Comparison of ENCODE assay signal across 1 cellular context in the genomic region with DNA sequence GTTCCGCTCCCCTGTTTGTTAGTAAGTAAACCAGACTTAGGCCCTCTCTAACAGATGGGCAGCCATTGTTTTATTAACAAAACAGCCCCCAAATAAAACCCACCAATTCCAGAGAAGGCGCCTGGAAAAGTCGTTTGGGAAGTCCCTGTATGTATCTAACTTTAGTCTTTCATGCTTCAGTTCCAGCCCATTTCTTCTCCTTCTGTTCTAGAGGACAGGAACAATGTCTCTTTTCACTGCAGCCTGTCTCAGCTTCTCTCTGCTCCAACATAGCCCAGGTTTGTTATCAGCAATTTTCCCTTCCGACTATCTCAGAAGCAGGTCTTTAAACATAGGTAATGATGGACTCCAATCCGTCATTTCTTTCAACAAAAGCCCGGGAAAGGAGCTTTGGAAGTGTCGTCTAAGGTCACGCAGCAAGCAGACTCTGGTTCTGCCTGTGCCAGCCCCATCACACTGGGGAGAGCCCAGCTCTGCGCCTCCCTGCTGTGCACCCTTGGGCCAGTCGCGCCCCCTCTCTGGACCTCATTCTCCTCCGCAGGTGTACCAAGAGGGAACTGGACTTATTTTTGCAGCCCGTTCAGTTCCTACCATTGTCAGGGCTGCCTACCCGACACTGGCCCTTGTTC.
TF ChIP-seq lines count a peak whose summit lies in the region.

No MANE protein-coding gene starts in this region.

TF ChIP-seq in H1, 55 proteins besides CTCF, POLR2A, EP300 and RAD21 (continued from another document):
- TF ChIP-seq CTBP2 (IDR thresholded peaks at IDR 0.05; ENCODE audit: borderline replicate concordance, insufficient read depth, insufficient read length, low read length), result no peak
- TF ChIP-seq, protein P1, sequence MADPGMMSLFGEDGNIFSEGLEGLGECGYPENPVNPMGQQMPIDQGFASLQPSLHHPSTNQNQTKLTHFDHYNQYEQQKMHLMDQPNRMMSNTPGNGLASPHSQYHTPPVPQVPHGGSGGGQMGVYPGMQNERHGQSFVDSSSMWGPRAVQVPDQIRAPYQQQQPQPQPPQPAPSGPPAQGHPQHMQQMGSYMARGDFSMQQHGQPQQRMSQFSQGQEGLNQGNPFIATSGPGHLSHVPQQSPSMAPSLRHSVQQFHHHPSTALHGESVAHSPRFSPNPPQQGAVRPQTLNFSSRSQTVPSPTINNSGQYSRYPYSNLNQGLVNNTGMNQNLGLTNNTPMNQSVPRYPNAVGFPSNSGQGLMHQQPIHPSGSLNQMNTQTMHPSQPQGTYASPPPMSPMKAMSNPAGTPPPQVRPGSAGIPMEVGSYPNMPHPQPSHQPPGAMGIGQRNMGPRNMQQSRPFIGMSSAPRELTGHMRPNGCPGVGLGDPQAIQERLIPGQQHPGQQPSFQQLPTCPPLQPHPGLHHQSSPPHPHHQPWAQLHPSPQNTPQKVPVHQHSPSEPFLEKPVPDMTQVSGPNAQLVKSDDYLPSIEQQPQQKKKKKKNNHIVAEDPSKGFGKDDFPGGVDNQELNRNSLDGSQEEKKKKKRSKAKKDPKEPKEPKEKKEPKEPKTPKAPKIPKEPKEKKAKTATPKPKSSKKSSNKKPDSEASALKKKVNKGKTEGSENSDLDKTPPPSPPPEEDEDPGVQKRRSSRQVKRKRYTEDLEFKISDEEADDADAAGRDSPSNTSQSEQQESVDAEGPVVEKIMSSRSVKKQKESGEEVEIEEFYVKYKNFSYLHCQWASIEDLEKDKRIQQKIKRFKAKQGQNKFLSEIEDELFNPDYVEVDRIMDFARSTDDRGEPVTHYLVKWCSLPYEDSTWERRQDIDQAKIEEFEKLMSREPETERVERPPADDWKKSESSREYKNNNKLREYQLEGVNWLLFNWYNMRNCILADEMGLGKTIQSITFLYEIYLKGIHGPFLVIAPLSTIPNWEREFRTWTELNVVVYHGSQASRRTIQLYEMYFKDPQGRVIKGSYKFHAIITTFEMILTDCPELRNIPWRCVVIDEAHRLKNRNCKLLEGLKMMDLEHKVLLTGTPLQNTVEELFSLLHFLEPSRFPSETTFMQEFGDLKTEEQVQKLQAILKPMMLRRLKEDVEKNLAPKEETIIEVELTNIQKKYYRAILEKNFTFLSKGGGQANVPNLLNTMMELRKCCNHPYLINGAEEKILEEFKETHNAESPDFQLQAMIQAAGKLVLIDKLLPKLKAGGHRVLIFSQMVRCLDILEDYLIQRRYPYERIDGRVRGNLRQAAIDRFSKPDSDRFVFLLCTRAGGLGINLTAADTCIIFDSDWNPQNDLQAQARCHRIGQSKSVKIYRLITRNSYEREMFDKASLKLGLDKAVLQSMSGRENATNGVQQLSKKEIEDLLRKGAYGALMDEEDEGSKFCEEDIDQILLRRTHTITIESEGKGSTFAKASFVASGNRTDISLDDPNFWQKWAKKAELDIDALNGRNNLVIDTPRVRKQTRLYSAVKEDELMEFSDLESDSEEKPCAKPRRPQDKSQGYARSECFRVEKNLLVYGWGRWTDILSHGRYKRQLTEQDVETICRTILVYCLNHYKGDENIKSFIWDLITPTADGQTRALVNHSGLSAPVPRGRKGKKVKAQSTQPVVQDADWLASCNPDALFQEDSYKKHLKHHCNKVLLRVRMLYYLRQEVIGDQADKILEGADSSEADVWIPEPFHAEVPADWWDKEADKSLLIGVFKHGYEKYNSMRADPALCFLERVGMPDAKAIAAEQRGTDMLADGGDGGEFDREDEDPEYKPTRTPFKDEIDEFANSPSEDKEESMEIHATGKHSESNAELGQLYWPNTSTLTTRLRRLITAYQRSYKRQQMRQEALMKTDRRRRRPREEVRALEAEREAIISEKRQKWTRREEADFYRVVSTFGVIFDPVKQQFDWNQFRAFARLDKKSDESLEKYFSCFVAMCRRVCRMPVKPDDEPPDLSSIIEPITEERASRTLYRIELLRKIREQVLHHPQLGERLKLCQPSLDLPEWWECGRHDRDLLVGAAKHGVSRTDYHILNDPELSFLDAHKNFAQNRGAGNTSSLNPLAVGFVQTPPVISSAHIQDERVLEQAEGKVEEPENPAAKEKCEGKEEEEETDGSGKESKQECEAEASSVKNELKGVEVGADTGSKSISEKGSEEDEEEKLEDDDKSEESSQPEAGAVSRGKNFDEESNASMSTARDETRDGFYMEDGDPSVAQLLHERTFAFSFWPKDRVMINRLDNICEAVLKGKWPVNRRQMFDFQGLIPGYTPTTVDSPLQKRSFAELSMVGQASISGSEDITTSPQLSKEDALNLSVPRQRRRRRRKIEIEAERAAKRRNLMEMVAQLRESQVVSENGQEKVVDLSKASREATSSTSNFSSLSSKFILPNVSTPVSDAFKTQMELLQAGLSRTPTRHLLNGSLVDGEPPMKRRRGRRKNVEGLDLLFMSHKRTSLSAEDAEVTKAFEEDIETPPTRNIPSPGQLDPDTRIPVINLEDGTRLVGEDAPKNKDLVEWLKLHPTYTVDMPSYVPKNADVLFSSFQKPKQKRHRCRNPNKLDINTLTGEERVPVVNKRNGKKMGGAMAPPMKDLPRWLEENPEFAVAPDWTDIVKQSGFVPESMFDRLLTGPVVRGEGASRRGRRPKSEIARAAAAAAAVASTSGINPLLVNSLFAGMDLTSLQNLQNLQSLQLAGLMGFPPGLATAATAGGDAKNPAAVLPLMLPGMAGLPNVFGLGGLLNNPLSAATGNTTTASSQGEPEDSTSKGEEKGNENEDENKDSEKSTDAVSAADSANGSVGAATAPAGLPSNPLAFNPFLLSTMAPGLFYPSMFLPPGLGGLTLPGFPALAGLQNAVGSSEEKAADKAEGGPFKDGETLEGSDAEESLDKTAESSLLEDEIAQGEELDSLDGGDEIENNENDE (IDR thresholded peaks at IDR 0.05; ENCODE audit: insufficient replicate concordance, low read length), result no peak
- no peak for TF ChIP-seq SUZ12 (IDR thresholded peaks at IDR 0.05; ENCODE audit: low read length)
- TF ChIP-seq SRF (IDR thresholded peaks at IDR 0.05; ENCODE audit: low read depth, low read length), result no peak
- TF ChIP-seq EGR1 (IDR thresholded peaks at IDR 0.05; ENCODE audit: borderline replicate concordance, low read depth, low read length), result no peak
- no peak for TF ChIP-seq ZNF274 (IDR thresholded peaks at IDR 0.05; ENCODE audit: borderline replicate concordance, extremely low read depth, low read length)
- no peak for TF ChIP-seq HDAC6 (IDR thresholded peaks at IDR 0.05; ENCODE audit: low read depth, low read length)
- no peak for TF ChIP-seq CBX5 (IDR thresholded peaks at IDR 0.05; ENCODE audit: low read depth, low read length)
- TF ChIP-seq KDM4A (IDR thresholded peaks at IDR 0.05; ENCODE audit: low read depth, low read length, severe bottlenecking), result no peak
- no peak for TF ChIP-seq CREB1 (IDR thresholded peaks at IDR 0.05)
- TF ChIP-seq BRCA1 (IDR thresholded peaks at IDR 0.05; ENCODE audit: low read depth, low read length), result no peak
- TF ChIP-seq HDAC2 (IDR thresholded peaks at IDR 0.05; ENCODE audit: borderline replicate concordance in 1 of 2, low read depth in 2 of 2, low read length in 2 of 2), result peak in 1 of 2 experiments; percentile 87; a peak in 2 of 4 replicates
- TF ChIP-seq ASH2L (IDR thresholded peaks at IDR 0.05; ENCODE audit: low read length), result peak; percentile 40
- no peak for TF ChIP-seq CBX8 (IDR thresholded peaks at IDR 0.05; ENCODE audit: borderline replicate concordance, low read depth, low read length)
- TF ChIP-seq TBP (IDR thresholded peaks at IDR 0.05; ENCODE audit: low read depth, low read length), result no peak
- TF ChIP-seq EZH2 (IDR thresholded peaks at IDR 0.05; ENCODE audit: low read depth, low read length, severe bottlenecking), result no peak
- no peak for TF ChIP-seq CHD2 (IDR thresholded peaks at IDR 0.05; ENCODE audit: low read length)
- TF ChIP-seq PHF8 (conservative IDR thresholded peaks at IDR 0.05; ENCODE audit: low read depth, low read length), result no peak
- no peak for TF ChIP-seq FOSL1 (IDR thresholded peaks at IDR 0.05; ENCODE audit: insufficient read depth, low read depth, low read length)
- TF ChIP-seq, protein P2, sequence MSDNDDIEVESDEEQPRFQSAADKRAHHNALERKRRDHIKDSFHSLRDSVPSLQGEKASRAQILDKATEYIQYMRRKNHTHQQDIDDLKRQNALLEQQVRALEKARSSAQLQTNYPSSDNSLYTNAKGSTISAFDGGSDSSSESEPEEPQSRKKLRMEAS (IDR thresholded peaks at IDR 0.05), result no peak
- no peak for TF ChIP-seq SP2 (IDR thresholded peaks at IDR 0.05; ENCODE audit: low read length)
- no peak for TF ChIP-seq JUN (IDR thresholded peaks at IDR 0.05; ENCODE audit: low read depth, low read length)
- TF ChIP-seq RFX5 (IDR thresholded peaks at IDR 0.05; ENCODE audit: borderline replicate concordance, low read depth, low read length), result no peak
- TF ChIP-seq SAP30 (IDR thresholded peaks at IDR 0.05; ENCODE audit: insufficient read depth, insufficient replicate concordance, low read length), result no peak
- TF ChIP-seq KDM1A (IDR thresholded peaks at IDR 0.05; ENCODE audit: borderline replicate concordance, low read length), result peak; percentile 98
- TF ChIP-seq RBBP5 (IDR thresholded peaks at IDR 0.05; ENCODE audit: borderline replicate concordance, low read depth, low read length), result 0 out of 2 replicates have a peak, but pooled peaks have one; percentile 33
- TF ChIP-seq, protein P3, sequence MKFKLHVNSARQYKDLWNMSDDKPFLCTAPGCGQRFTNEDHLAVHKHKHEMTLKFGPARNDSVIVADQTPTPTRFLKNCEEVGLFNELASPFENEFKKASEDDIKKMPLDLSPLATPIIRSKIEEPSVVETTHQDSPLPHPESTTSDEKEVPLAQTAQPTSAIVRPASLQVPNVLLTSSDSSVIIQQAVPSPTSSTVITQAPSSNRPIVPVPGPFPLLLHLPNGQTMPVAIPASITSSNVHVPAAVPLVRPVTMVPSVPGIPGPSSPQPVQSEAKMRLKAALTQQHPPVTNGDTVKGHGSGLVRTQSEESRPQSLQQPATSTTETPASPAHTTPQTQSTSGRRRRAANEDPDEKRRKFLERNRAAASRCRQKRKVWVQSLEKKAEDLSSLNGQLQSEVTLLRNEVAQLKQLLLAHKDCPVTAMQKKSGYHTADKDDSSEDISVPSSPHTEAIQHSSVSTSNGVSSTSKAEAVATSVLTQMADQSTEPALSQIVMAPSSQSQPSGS (IDR thresholded peaks at IDR 0.05; ENCODE audit: low read length), result no peak
- TF ChIP-seq BCL11A (IDR thresholded peaks at IDR 0.05; ENCODE audit: low read depth in 2 of 2, low read length in 2 of 2), result no peak
